8 cellular contexts compared by ENCODE assay signal in the genomic region with DNA sequence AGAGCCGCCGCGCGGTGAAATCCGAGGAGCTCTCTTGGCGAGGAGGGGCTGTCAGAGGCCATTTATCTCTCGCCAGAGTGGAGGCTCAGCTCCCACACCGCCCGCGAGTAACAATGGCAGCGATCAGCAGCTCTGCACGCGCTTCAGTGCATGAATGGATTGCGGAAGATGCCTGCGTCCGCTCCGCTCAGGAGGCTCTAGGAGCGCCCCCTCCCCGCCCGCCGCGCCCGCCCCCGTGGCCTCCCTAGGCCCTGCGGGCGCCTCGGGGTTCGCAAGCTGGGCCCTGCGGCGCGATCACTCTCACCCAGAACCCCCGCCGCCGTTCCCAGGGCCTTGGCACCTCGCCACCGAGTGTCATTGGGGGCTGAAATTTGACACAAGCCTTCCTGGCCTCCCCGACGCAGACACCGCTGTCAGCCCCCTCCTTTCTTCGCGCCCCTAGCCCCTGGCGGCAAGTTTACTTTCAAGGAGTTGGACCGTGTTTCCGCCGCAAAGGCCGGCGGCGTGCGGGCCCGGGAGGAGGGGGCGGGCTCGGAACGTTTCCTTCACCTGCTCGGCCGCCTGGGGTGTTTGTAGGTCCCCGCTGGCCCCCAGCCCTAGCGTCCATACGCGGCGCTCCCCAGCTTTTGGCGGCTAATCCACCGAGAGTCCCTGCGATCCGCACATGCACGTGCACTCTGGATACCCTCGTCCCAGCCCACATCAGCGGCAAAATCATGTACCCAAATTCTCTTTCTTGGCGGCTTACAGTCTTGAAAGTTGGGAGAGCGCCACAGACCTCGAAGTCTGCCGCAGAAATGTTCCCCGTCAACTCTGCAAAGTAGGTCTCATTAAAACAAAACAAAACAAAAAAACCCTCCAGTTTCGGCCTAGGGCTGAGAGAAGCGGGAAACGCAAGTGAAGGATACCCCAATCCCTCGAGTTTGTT. TPM values are rescaled to one million over a fixed set of nuclear protein-coding genes. Genes with fewer than 3 reads are reported as not detected.
DNase-seq lines count a peak whose midpoint lies in the region; ATAC-seq and TF ChIP-seq lines count a peak whose summit lies in the region.

No MANE protein-coding gene starts in this region.

- H3K36me3 Mint-ChIP-seq in WTC11 = no peaks in the 10 kb centered on the region

- no peak overlapping the region for H3K23ac ChIP-seq in neuronal stem cell (ENCODE audit: low read depth, low read length, poor library complexity)

- no peak overlapping the region for H3K4ac ChIP-seq in neuronal stem cell (ENCODE audit: low read length)

- no peak overlapping the region for H2BK15ac ChIP-seq in neuronal stem cell (ENCODE audit: low read length)

- no peak overlapping the region for H2BK120ac ChIP-seq in neuronal stem cell (ENCODE audit: low read depth, low read length)

- H3K4me3 Mint-ChIP-seq in WTC11 = peak overlapping the region; percentile 57

- POLR2A ChIA-PET in A673 (lab: Charles Lee; ENCODE audit: low non-redundant PET) (interaction anchor here (0.6 kb wide), 1 partner anchor 91 kb away, joined by 7 read pairs; no protein-coding TSS in a partner anchor), WTC11 (lab: Charles Lee) (interaction anchor here (1.1 to 1.4 kb wide), 6 partner anchors 10 to 46 kb away, joined by 3 to 4 read pairs (median 4); no protein-coding TSS in a partner anchor)

- in situ Hi-C loops in GM13977 (cut with MboI; ENCODE audit: low pct_unique_long_range_greater_than_20kb, low sequenced_read_pairs, unreplicated experiment) = no loop called here

- H3K79me1 ChIP-seq in neuronal stem cell (ENCODE audit: low read depth, low read length) = no peaks in the 10 kb centered on the region

- H4K91ac ChIP-seq in neuronal stem cell (ENCODE audit: low read depth, low read length, poor library complexity) = no peak overlapping the region

- peak overlapping the region; percentile 88 for H3K18ac ChIP-seq in neuronal stem cell (ENCODE audit: low read length)

- H3K9me3 Mint-ChIP-seq in WTC11 = no peaks in the 10 kb centered on the region

- no peaks in the 10 kb centered on the region for H3K27me3 ChIP-seq in A673 (replicated peaks; ENCODE audit: insufficient read depth, low read depth, low read length, poor library complexity)
- peaks cover 0 to 37% (median 0%) of the 10 kb centered on the region in 3 experiments for H3K27me3 ChIP-seq in neuronal stem cell (ENCODE audit: control insufficient read depth in 3 of 3, insufficient read depth in 3 of 3, low read depth in 1 of 3, low read length in 3 of 3)

- DNase-seq in A673 (ENCODE audit: low spot score) (peak; percentile 48), GM13977 (ENCODE audit: low spot score) (peak; percentile 70), WTC11 (ENCODE audit: low spot score) (peak; percentile 42), fibroblast of villous mesenchyme (ENCODE audit: low read depth) (no peak), neuronal stem cell (ENCODE audit: low spot score) (no peak), NOMO-1 treated with dmso at 0.1 percent for 144 hours (lab: John Stamatoyannopoulos, UW; ENCODE audit: unreplicated experiment) (no peak)

- H3K4me3 ChIP-seq in A673 (ENCODE audit: low read depth, low read length, poor library complexity, severe bottlenecking) (peak overlapping the region; percentile 56), fibroblast of villous mesenchyme (ENCODE audit: low read depth, low read length) (peak overlapping the region; percentile 57), neuronal stem cell (ENCODE audit: low read length in 2 of 2) (peak overlapping the region; percentile 55 to 75)

- H3K14ac ChIP-seq in neuronal stem cell (ENCODE audit: low read length) = no peak overlapping the region

- H2BK12ac ChIP-seq in neuronal stem cell (ENCODE audit: low read length) = no peak overlapping the region

- H3K9me3 ChIP-seq in A673 (ENCODE audit: low read depth, low read length, poor library complexity, severe bottlenecking) = no peaks in the 10 kb centered on the region
- H3K9me3 ChIP-seq in neuronal stem cell (replicated peaks in 1 of 2; ENCODE audit: control insufficient read depth in 2 of 2, insufficient read depth in 1 of 2, low read depth in 1 of 2, low read length in 2 of 2) = no peaks in the 10 kb centered on the region

- H3K4me1 ChIP-seq in A673 (ENCODE audit: insufficient read depth, low read length, poor library complexity, severe bottlenecking) = peaks cover 60% of the 10 kb centered on the region
- peaks cover 7 to 18% of the 10 kb centered on the region in 2 donors for H3K4me1 ChIP-seq in neuronal stem cell (ENCODE audit: control insufficient read depth in 2 of 2, insufficient read depth in 1 of 2, low read depth in 1 of 2, low read length in 2 of 2)

- BruUV-seq in A673 (replicated peaks; lab: Mats Ljungman, UMichigan) = no TSS peak

- no peak overlapping the region for H2BK5ac ChIP-seq in neuronal stem cell (ENCODE audit: low read length)

- peak overlapping the region; percentile 21 for H3K9ac ChIP-seq in neuronal stem cell (ENCODE audit: low read depth, low read length, poor library complexity)

- TF ChIP-seq CTCF in A673 (conservative IDR thresholded peaks at IDR 0.05; ENCODE audit: low read depth, low read length) (no peak), GM13977 (IDR thresholded peaks at IDR 0.05; ENCODE audit: extremely low read depth, insufficient read depth, missing control alignments) (no peak), WTC11 (IDR thresholded peaks at IDR 0.05) (no peak), fibroblast of villous mesenchyme (IDR thresholded peaks at IDR 0.05; ENCODE audit: insufficient read depth, low read depth, low read length) (no peak)

- CTCF ChIA-PET in A673 (lab: Charles Lee) = no interaction called here
- CTCF ChIA-PET in WTC11 (lab: Charles Lee) = interaction anchor here (0.5 to 1.3 kb wide), 3 partner anchors 10 to 50 kb away, joined by 3 read pairs; no protein-coding TSS in a partner anchor

- peaks cover 63% of the 10 kb centered on the region for H3K4me1 Mint-ChIP-seq in WTC11

- peak overlapping the region; percentile 45 for H3K27ac Mint-ChIP-seq in WTC11

- H3K27ac ChIP-seq in A673 (ENCODE audit: low read depth, low read length, poor library complexity, severe bottlenecking) (peak overlapping the region; percentile 87), neuronal stem cell (replicated peaks; ENCODE audit: low read length) (no peak overlapping the region)

- no peak overlapping the region for H2AK5ac ChIP-seq in neuronal stem cell (ENCODE audit: low read depth, low read length)

- H3K27me3 Mint-ChIP-seq in WTC11 (ENCODE audit: low read depth) = peaks cover 59% of the 10 kb centered on the region

- no peak overlapping the region for H4K8ac ChIP-seq in neuronal stem cell (ENCODE audit: low read depth, low read length)

- intact Hi-C loops in A673 (cut with micrococcal nuclease; ENCODE audit: unreplicated experiment) = no loop called here

- WGBS in neuronal stem cell (ENCODE audit: extremely low coverage in 2 of 2, insufficient read length in 2 of 2, insufficient replicate concordance in 1 of 2), 2 donors = no CpG with 5 or more reads among the region's 76 CpGs

- peak overlapping the region; percentile 81 for H3K4me2 ChIP-seq in neuronal stem cell (ENCODE audit: insufficient read depth, low read length, poor library complexity, severe bottlenecking)

- ATAC-seq in WTC11 (peak; percentile 6), GM18517 (IDR thresholded peaks at IDR 0.05; ENCODE audit: unreplicated experiment) (no peak), GM18909 (IDR thresholded peaks at IDR 0.05; ENCODE audit: poor library complexity, unreplicated experiment) (no peak)

- H3K36me3 ChIP-seq in A673 (ENCODE audit: insufficient read depth, low read length, poor library complexity, severe bottlenecking) (no peaks in the 10 kb centered on the region), neuronal stem cell (replicated peaks in 1 of 2; ENCODE audit: control insufficient read depth in 2 of 2, insufficient read depth in 2 of 2, low read length in 2 of 2) (no peaks in the 10 kb centered on the region)

- H2AFZ ChIP-seq in neuronal stem cell (ENCODE audit: low read length) = peak overlapping the region; percentile 68

TF ChIP-seq in WTC11, 78 proteins besides CTCF, POLR2A, EP300 and RAD21:
- no peak for TF ChIP-seq ZNF423 (CRISPR knock-in tag; IDR thresholded peaks at IDR 0.05)
- TF ChIP-seq, protein P1, sequence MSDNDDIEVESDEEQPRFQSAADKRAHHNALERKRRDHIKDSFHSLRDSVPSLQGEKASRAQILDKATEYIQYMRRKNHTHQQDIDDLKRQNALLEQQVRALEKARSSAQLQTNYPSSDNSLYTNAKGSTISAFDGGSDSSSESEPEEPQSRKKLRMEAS (CRISPR knock-in tag; IDR thresholded peaks at IDR 0.05) = peak; percentile 67
- no peak for TF ChIP-seq NR1H2 (CRISPR knock-in tag; IDR thresholded peaks at IDR 0.05)
- no peak for TF ChIP-seq CREB1 (CRISPR knock-in tag; IDR thresholded peaks at IDR 0.05)
- TF ChIP-seq, protein P2, sequence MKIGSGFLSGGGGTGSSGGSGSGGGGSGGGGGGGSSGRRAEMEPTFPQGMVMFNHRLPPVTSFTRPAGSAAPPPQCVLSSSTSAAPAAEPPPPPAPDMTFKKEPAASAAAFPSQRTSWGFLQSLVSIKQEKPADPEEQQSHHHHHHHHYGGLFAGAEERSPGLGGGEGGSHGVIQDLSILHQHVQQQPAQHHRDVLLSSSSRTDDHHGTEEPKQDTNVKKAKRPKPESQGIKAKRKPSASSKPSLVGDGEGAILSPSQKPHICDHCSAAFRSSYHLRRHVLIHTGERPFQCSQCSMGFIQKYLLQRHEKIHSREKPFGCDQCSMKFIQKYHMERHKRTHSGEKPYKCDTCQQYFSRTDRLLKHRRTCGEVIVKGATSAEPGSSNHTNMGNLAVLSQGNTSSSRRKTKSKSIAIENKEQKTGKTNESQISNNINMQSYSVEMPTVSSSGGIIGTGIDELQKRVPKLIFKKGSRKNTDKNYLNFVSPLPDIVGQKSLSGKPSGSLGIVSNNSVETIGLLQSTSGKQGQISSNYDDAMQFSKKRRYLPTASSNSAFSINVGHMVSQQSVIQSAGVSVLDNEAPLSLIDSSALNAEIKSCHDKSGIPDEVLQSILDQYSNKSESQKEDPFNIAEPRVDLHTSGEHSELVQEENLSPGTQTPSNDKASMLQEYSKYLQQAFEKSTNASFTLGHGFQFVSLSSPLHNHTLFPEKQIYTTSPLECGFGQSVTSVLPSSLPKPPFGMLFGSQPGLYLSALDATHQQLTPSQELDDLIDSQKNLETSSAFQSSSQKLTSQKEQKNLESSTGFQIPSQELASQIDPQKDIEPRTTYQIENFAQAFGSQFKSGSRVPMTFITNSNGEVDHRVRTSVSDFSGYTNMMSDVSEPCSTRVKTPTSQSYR (CRISPR knock-in tag; IDR thresholded peaks at IDR 0.05) = no peak
- no peak for TF ChIP-seq ZBTB21 (CRISPR knock-in tag; IDR thresholded peaks at IDR 0.05; ENCODE audit: borderline replicate concordance)
- TF ChIP-seq TEAD4 (CRISPR knock-in tag; IDR thresholded peaks at IDR 0.05) = no peak

RNA-seq across cellular contexts. Expression of a gene that starts 49.0 kb away (rescaled TPM):
- total RNA-seq in A673 (2021) (58.8 and 59.0 TPM in 2 replicates), WTC11 (2021) (41.1 to 44.5 TPM (median 43.1 TPM) in 3 replicates), fibroblast of villous mesenchyme (23.8 and 24.2 TPM in 2 replicates)
- 5.4 TPM for polyA plus RNA-seq in neuronal stem cell (2013, experiment 1 of 2)
- polyA plus RNA-seq in neuronal stem cell (2013, experiment 2 of 2) = 5.2 TPM

Comparison
In these comparisons a context has a peak if more than half of its experiments do, and no peak if none do; other contexts are left out.
1. DNase-seq: peak in A673 (single experiment), GM13977 (single experiment) and WTC11 (single experiment); none in fibroblast of villous mesenchyme (single experiment), neuronal stem cell (single experiment) and NOMO-1 treated with dmso at 0.1 percent for 144 hours (single experiment).
2. Peak in every context shown above with its lines, with median percentiles within 50 percentile points of each other: H3K4me3 ChIP-seq.